In genomic region chr3:61877359-61877770, GRCh38 we compare ENCODE assay signal across 1 cellular context.
TF ChIP-seq lines count a peak whose summit lies in the region.

No MANE protein-coding gene starts in this region.

TF ChIP-seq in HEK293, 187 proteins besides CTCF, POLR2A, EP300 and RAD21 (continued from another document):
- TF ChIP-seq ZBTB6 (tag by site-specific recombination; IDR thresholded peaks at IDR 0.05): no peak
- TF ChIP-seq ZNF580 (tag by site-specific recombination; IDR thresholded peaks at IDR 0.05): no peak
- no peak for TF ChIP-seq ZNF19 (tag by site-specific recombination; IDR thresholded peaks at IDR 0.05; ENCODE audit: low read depth)
- TF ChIP-seq ZNF623 (tag by site-specific recombination; IDR thresholded peaks at IDR 0.05): no peak
- TF ChIP-seq ZNF391 (tag by site-specific recombination; IDR thresholded peaks at IDR 0.05; ENCODE audit: borderline replicate concordance, low read depth): no peak
- TF ChIP-seq ZNF311 (tag by site-specific recombination; IDR thresholded peaks at IDR 0.05; ENCODE audit: borderline replicate concordance): no peak
- no peak for TF ChIP-seq ZNF530 (tag by site-specific recombination; IDR thresholded peaks at IDR 0.05; ENCODE audit: low read depth)
- TF ChIP-seq ZNF501 (tag by site-specific recombination; IDR thresholded peaks at IDR 0.05): no peak
- TF ChIP-seq ZNF510 (tag by site-specific recombination; IDR thresholded peaks at IDR 0.05; ENCODE audit: insufficient replicate concordance): no peak
- no peak for TF ChIP-seq ZNF416 (tag by site-specific recombination; IDR thresholded peaks at IDR 0.05)
- TF ChIP-seq MYNN (tag by site-specific recombination; IDR thresholded peaks at IDR 0.05; ENCODE audit: borderline replicate concordance): no peak
- TF ChIP-seq ZNF518A (tag by site-specific recombination; conservative IDR thresholded peaks at IDR 0.05; ENCODE audit: low read depth): 0 out of 2 replicates have a peak, but pooled peaks have one; percentile 20
- no peak for TF ChIP-seq ZBTB20 (tag by site-specific recombination; IDR thresholded peaks at IDR 0.05)
- TF ChIP-seq SALL2 (tag by site-specific recombination; IDR thresholded peaks at IDR 0.05; ENCODE audit: borderline replicate concordance): no peak
- no peak for TF ChIP-seq ZNF280C (tag by site-specific recombination; IDR thresholded peaks at IDR 0.05)
- no peak for TF ChIP-seq ZNF10 (tag by site-specific recombination; IDR thresholded peaks at IDR 0.05)
- no peak for TF ChIP-seq ZBTB7A (tag by site-specific recombination; IDR thresholded peaks at IDR 0.05; ENCODE audit: low read depth)
- TF ChIP-seq YY1 (tag by site-specific recombination; IDR thresholded peaks at IDR 0.05): no peak
- TF ChIP-seq ZNF704 (tag by site-specific recombination; IDR thresholded peaks at IDR 0.05): no peak
- TF ChIP-seq PRDM10 (tag by site-specific recombination; IDR thresholded peaks at IDR 0.05): peak; percentile 25; the same call in 1 of the 2 replicates
- TF ChIP-seq WT1 (tag by site-specific recombination; IDR thresholded peaks at IDR 0.05): no peak
